In genomic region chr6:33423777-33424176, GRCh38 we compare ENCODE assay signal across 15 cellular contexts. TPM values are rescaled to one million over a fixed set of nuclear protein-coding genes. Genes with fewer than 3 reads are reported as not detected.
DNase-seq lines count a peak whose midpoint lies in the region; ATAC-seq and TF ChIP-seq lines count a peak whose summit lies in the region.
"Had no signal": no experiment of that assay in that cellular context is flagged by ENCODE, and none has a peak within 500 bp of the region (broad histone marks: within the 10 kb centered on the region; RNA-seq: fewer than 3 reads in every experiment).

No MANE protein-coding gene starts in this region.

- H3K9me3 ChIP-seq in uterus = no peaks in the 10 kb centered on the region
- H3K9me3 ChIP-seq: heart right ventricle, neutrophil, upper lobe of right lung had no signal

- intact Hi-C loops in uterus (cut with DNase I; ENCODE audit: low total_unique reads) = loop anchor here (10.0 kb wide), 1 partner anchor 129 kb away; the partner anchor contains the start of gene RGL2

- H3K27ac Mint-ChIP-seq in activated naive CD4-positive, alpha-beta T cell treated with anti-CD3 and anti-CD28 coated beads, Interleukin-2, amount 50 U/mL, for 24 hours = peak overlapping the region; percentile 69
- H3K27ac Mint-ChIP-seq in activated naive CD4-positive, alpha-beta T cell treated with anti-CD3 and anti-CD28 coated beads, Interleukin-2, amount 50 U/mL, for 72 hours = peak overlapping the region in 1 of 2 donors; percentile 93
- H3K27ac Mint-ChIP-seq in activated T-helper 17 cell treated with anti-CD3 and anti-CD28 coated beads, Interleukin-2, amount 50 U/mL, for 72 hours = peak overlapping the region; percentile 97
- H3K27ac Mint-ChIP-seq in naive B cell = peak overlapping the region in 4 of 6 donors; percentile 30 to 99 (median 93)

- no peak for DNase-seq in activated naive CD4-positive, alpha-beta T cell treated with anti-CD3 and anti-CD28 coated beads, Interleukin-2, amount 50 U/mL, for 72 hours (ENCODE audit: low spot score in 2 of 2)
- no peak for DNase-seq in naive B cell
- DNase-seq in uterus = no peak
- no peak for DNase-seq in activated effector memory CD4-positive, alpha-beta T cell treated with anti-CD3 and anti-CD28 coated beads, Interleukin-2, amount 50 U/mL, for 16 hours
- no peak for DNase-seq in GM20000 (ENCODE audit: low spot score)
- DNase-seq in KG1 (lab: John Stamatoyannopoulos, UW) = no peak
- DNase-seq: activated CD8-positive, alpha-beta memory T cell treated with anti-CD3 and anti-CD28 coated beads, Interleukin-2, amount 50 U/mL, for 48 hours; GOT3; heart right ventricle; NCI-H774; upper lobe of right lung had no signal

- H3K27me3 Mint-ChIP-seq in activated naive CD4-positive, alpha-beta T cell treated with anti-CD3 and anti-CD28 coated beads, Interleukin-2, amount 50 U/mL, for 24 hours = no peaks in the 10 kb centered on the region
- H3K27me3 Mint-ChIP-seq in activated T-helper 17 cell treated with anti-CD3 and anti-CD28 coated beads, Interleukin-2, amount 50 U/mL, for 72 hours = no peaks in the 10 kb centered on the region
- H3K27me3 Mint-ChIP-seq in naive B cell = peaks cover 0 to 8% (median 8%) of the 10 kb centered on the region in 3 donors

- H3K4me3 ChIP-seq in uterus = no peak overlapping the region
- H3K4me3 ChIP-seq: heart right ventricle, upper lobe of right lung had no signal

- TF ChIP-seq CTCF in uterus (IDR thresholded peaks at IDR 0.05) = no peak
- no peak for TF ChIP-seq CTCF in GM20000 (IDR thresholded peaks at IDR 0.05; ENCODE audit: extremely low read depth, missing control alignments)

- no peaks in the 10 kb centered on the region for H3K27me3 ChIP-seq in uterus
- H3K27me3 ChIP-seq: heart right ventricle, upper lobe of right lung had no signal

- H3K4me1 Mint-ChIP-seq in activated naive CD4-positive, alpha-beta T cell treated with anti-CD3 and anti-CD28 coated beads, Interleukin-2, amount 50 U/mL, for 24 hours = peaks cover 77% of the 10 kb centered on the region
- peaks cover 65% of the 10 kb centered on the region for H3K4me1 Mint-ChIP-seq in activated T-helper 17 cell treated with anti-CD3 and anti-CD28 coated beads, Interleukin-2, amount 50 U/mL, for 72 hours
- peaks cover 45 to 59% (median 46%) of the 10 kb centered on the region in 3 donors for H3K4me1 Mint-ChIP-seq in naive B cell

- H3K36me3 Mint-ChIP-seq in activated naive CD4-positive, alpha-beta T cell treated with anti-CD3 and anti-CD28 coated beads, Interleukin-2, amount 50 U/mL, for 24 hours = no peaks in the 10 kb centered on the region
- peaks cover 14 to 32% of the 10 kb centered on the region in 2 donors for H3K36me3 Mint-ChIP-seq in activated naive CD4-positive, alpha-beta T cell treated with anti-CD3 and anti-CD28 coated beads, Interleukin-2, amount 50 U/mL, for 72 hours
- peaks cover 60% of the 10 kb centered on the region for H3K36me3 Mint-ChIP-seq in activated T-helper 17 cell treated with anti-CD3 and anti-CD28 coated beads, Interleukin-2, amount 50 U/mL, for 72 hours (ENCODE audit: low read depth)
- no peaks in the 10 kb centered on the region for H3K36me3 Mint-ChIP-seq in naive B cell

- H3K9me3 Mint-ChIP-seq in activated naive CD4-positive, alpha-beta T cell treated with anti-CD3 and anti-CD28 coated beads, Interleukin-2, amount 50 U/mL, for 24 hours = no peaks in the 10 kb centered on the region
- H3K9me3 Mint-ChIP-seq in activated naive CD4-positive, alpha-beta T cell treated with anti-CD3 and anti-CD28 coated beads, Interleukin-2, amount 50 U/mL, for 72 hours = no peaks in the 10 kb centered on the region
- H3K9me3 Mint-ChIP-seq in activated T-helper 17 cell treated with anti-CD3 and anti-CD28 coated beads, Interleukin-2, amount 50 U/mL, for 72 hours = no peaks in the 10 kb centered on the region
- H3K9me3 Mint-ChIP-seq in naive B cell = no peaks in the 10 kb centered on the region

- no peak for ATAC-seq in activated naive CD4-positive, alpha-beta T cell treated with anti-CD3 and anti-CD28 coated beads, Interleukin-2, amount 50 U/mL, for 72 hours
- ATAC-seq in activated T-helper 17 cell treated with anti-CD3 and anti-CD28 coated beads, Interleukin-2, amount 50 U/mL, for 72 hours (replicated peaks) = no peak
- ATAC-seq in naive B cell (ENCODE audit: low read depth in 2 of 2) = no peak
- ATAC-seq: heart right ventricle, left lobe of liver, upper lobe of right lung had no signal

- no peaks in the 10 kb centered on the region for H3K36me3 ChIP-seq in uterus
- H3K36me3 ChIP-seq: heart right ventricle, neutrophil, upper lobe of right lung had no signal

- H3K4me3 Mint-ChIP-seq in activated naive CD4-positive, alpha-beta T cell treated with anti-CD3 and anti-CD28 coated beads, Interleukin-2, amount 50 U/mL, for 24 hours = peak overlapping the region; percentile 92
- peak overlapping the region; percentile 96 for H3K4me3 Mint-ChIP-seq in activated T-helper 17 cell treated with anti-CD3 and anti-CD28 coated beads, Interleukin-2, amount 50 U/mL, for 72 hours
- peak overlapping the region in 7 of 8 donors; percentile 65 to 99 (median 91) for H3K4me3 Mint-ChIP-seq in naive B cell

- peak overlapping the region; percentile 95 to 99 for H3K27ac ChIP-seq in uterus
- H3K27ac ChIP-seq: neutrophil, upper lobe of right lung had no signal

- H3K4me1 ChIP-seq in uterus = peaks cover 15 to 22% of the 10 kb centered on the region in 2 donors

- no peak for TF ChIP-seq POLR2A in uterus (IDR thresholded peaks at IDR 0.05)

RNA-seq across cellular contexts. Expression of gene SYNGAP1, which starts 3.9 kb away (rescaled TPM):
- 10 to 100 TPM; 70.5 to 71.7 TPM for total RNA-seq in activated naive CD4-positive, alpha-beta T cell treated with anti-CD3 and anti-CD28 coated beads, Interleukin-2, amount 50 U/mL, for 72 hours
- 100 to 1,000 TPM in 1 of 2 donors, 10 to 100 TPM in 1; 43.2 to 156 TPM for total RNA-seq in activated T-helper 17 cell treated with anti-CD3 and anti-CD28 coated beads, Interleukin-2, amount 50 U/mL, for 72 hours
- polyA plus RNA-seq in naive B cell (ENCODE audit: low read depth in 6 of 6) = 1 to 10 TPM in 1 of 6 donors, under 1 TPM in 4, not detected in 1; 0.25 to 1.9 (median 0.48) TPM
- 10 to 100 TPM; 11.5 to 67.6 (median 14.4) TPM for total RNA-seq in uterus

RNA-seq across cellular contexts. Expression of gene CUTA, which starts 5.9 kb away (rescaled TPM):
- total RNA-seq in activated naive CD4-positive, alpha-beta T cell treated with anti-CD3 and anti-CD28 coated beads, Interleukin-2, amount 50 U/mL, for 72 hours = 100 to 1,000 TPM; 186 to 334 TPM
- total RNA-seq in activated T-helper 17 cell treated with anti-CD3 and anti-CD28 coated beads, Interleukin-2, amount 50 U/mL, for 72 hours = 100 to 1,000 TPM; 163 to 248 TPM
- polyA plus RNA-seq in naive B cell (ENCODE audit: low read depth in 6 of 6) = 100 to 1,000 TPM; 237 to 281 (median 263) TPM
- total RNA-seq in uterus = 100 to 1,000 TPM in 1 of 4 donors, 10 to 100 TPM in 3; 10.8 to 135 (median 72.7) TPM

RNA-seq across cellular contexts. Expression of gene PHF1, which starts 13.0 kb away (rescaled TPM):
- 100 to 1,000 TPM in 1 of 2 donors, 10 to 100 TPM in 1; 27.5 to 156 TPM for total RNA-seq in activated naive CD4-positive, alpha-beta T cell treated with anti-CD3 and anti-CD28 coated beads, Interleukin-2, amount 50 U/mL, for 72 hours
- 100 to 1,000 TPM in 1 of 2 donors, 10 to 100 TPM in 1; 27.2 to 133 TPM for total RNA-seq in activated T-helper 17 cell treated with anti-CD3 and anti-CD28 coated beads, Interleukin-2, amount 50 U/mL, for 72 hours
- 10 to 100 TPM; 48.9 to 82.3 (median 55.5) TPM for polyA plus RNA-seq in naive B cell (ENCODE audit: low read depth in 6 of 6)
- total RNA-seq in uterus = 100 to 1,000 TPM in 1 of 4 donors, 10 to 100 TPM in 3; 10.5 to 147 (median 35.3) TPM

RNA-seq across cellular contexts. Expression of gene ZBTB9, which starts 30.6 kb away (rescaled TPM):
- 10 to 100 TPM in 1 of 2 donors, 1 to 10 TPM in 1; 9.4 to 12.5 TPM for total RNA-seq in activated naive CD4-positive, alpha-beta T cell treated with anti-CD3 and anti-CD28 coated beads, Interleukin-2, amount 50 U/mL, for 72 hours
- 10 to 100 TPM; 11.6 to 12.5 TPM for total RNA-seq in activated T-helper 17 cell treated with anti-CD3 and anti-CD28 coated beads, Interleukin-2, amount 50 U/mL, for 72 hours
- polyA plus RNA-seq in naive B cell (ENCODE audit: low read depth in 6 of 6) = 1 to 10 TPM; 4.8 to 9.7 (median 7.0) TPM
- total RNA-seq in uterus = 10 to 100 TPM in 1 of 4 donors, 1 to 10 TPM in 1, under 1 TPM in 2; under 0.01 to 12.0 (median 4.7) TPM

RNA-seq across cellular contexts. Expression of gene KIFC1, which starts 32.2 kb away (rescaled TPM):
- 100 to 1,000 TPM; 103 to 170 TPM for total RNA-seq in activated naive CD4-positive, alpha-beta T cell treated with anti-CD3 and anti-CD28 coated beads, Interleukin-2, amount 50 U/mL, for 72 hours
- 100 to 1,000 TPM; 101 to 108 TPM for total RNA-seq in activated T-helper 17 cell treated with anti-CD3 and anti-CD28 coated beads, Interleukin-2, amount 50 U/mL, for 72 hours
- under 1 TPM in 3 of 6 donors, not detected in 3; 0.36 to 0.45 (median 0.36) TPM for polyA plus RNA-seq in naive B cell (ENCODE audit: low read depth in 6 of 6)
- 10 to 100 TPM in 1 of 4 donors, 1 to 10 TPM in 1, not detected in 2; 1.8 to 20.0 TPM for total RNA-seq in uterus
